Comparison of ENCODE assay signal across 15 cellular contexts in the genomic region with DNA sequence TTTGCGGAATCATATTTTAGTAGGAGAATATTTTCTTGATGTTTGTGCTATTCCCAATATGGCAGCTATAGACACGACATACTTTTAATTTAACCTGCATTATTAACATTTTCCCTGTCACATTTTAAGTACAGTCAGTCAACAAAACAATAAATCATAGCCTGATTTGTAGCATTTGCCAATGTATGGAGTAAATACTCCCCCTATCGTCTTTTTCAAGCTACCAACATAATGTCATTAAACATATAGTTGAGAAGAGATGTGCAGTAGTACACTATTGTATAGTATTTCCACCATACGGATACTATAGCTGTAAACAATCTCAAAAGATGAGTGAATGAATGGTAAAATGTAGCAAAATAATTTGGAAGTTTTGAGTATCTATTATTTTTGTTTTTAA.
A peak's percentile ranks its signal among the peaks of the same experiment; 100 is the strongest.
DNase-seq lines count a peak whose midpoint lies in the region; ATAC-seq, FAIRE-seq and TF ChIP-seq lines count a peak whose summit lies in the region.
"Had no signal": no experiment of that assay in that cellular context is flagged by ENCODE, and none has a peak within 500 bp of the region (broad histone marks: within the 10 kb centered on the region; RNA-seq: fewer than 3 reads in every experiment).

No MANE protein-coding gene starts in this region.

- no peaks in the 10 kb centered on the region for H3K36me3 ChIP-seq in kidney (ENCODE audit: control insufficient read depth in 1 of 2, insufficient read depth in 2 of 2, low read length in 2 of 2)

- H3K27ac ChIP-seq in RWPE1 (no peak overlapping the region), kidney (ENCODE audit: low read depth in 2 of 2, low read length in 2 of 2) (no peak overlapping the region)

- peak; percentile 0 for DNase-seq in NCI-H82 (lab: John Stamatoyannopoulos, UW)
- DNase-seq in NCI-H82 treated with DMSO at 0.1 percent for 48 hours (lab: John Stamatoyannopoulos, UW; ENCODE audit: unreplicated experiment) = no peak
- DNase-seq in RWPE1 (ENCODE audit: low spot score) = peak; percentile 0
- DNase-seq in kidney = no peak
- DNase-seq in activated CD4-positive, alpha-beta memory T cell treated with anti-CD3 and anti-CD28 coated beads, Interleukin-2, amount 10 ng/mL, durations not matched to agents 7 days and 5 days = no peak
- no peak for DNase-seq in cerebellar nuclear complex (lab: John Stamatoyannopoulos, UW)
- DNase-seq: activated CD8-positive, alpha-beta memory T cell treated with anti-CD3 and anti-CD28 coated beads, Interleukin-2, amount 50 U/mL, for 4 hours; aorta; CD4-positive, CD25-positive, alpha-beta regulatory T cell; cortex of kidney; NCI-H1694 had no signal

- intact Hi-C loops in kidney (cut with DNase I) = no loop called here

- no peak overlapping the region for H3K4me3 Mint-ChIP-seq in activated CD4-positive, alpha-beta memory T cell treated with anti-CD3 and anti-CD28 coated beads, Interleukin-2, amount 10 ng/mL, durations not matched to agents 7 days and 5 days
- H3K4me3 Mint-ChIP-seq: CD4-positive, CD25-positive, alpha-beta regulatory T cell had no signal

- H3K9ac ChIP-seq in kidney (ENCODE audit: low read length in 2 of 2) = no peak overlapping the region

- H3K36me3 Mint-ChIP-seq in activated CD4-positive, alpha-beta memory T cell treated with anti-CD3 and anti-CD28 coated beads, Interleukin-2, amount 10 ng/mL, durations not matched to agents 7 days and 5 days (ENCODE audit: low read depth) = no peaks in the 10 kb centered on the region
- H3K36me3 Mint-ChIP-seq: CD4-positive, CD25-positive, alpha-beta regulatory T cell had no signal

- peaks cover 3% of the 10 kb centered on the region for H3K9me3 Mint-ChIP-seq in activated CD4-positive, alpha-beta memory T cell treated with anti-CD3 and anti-CD28 coated beads, Interleukin-2, amount 10 ng/mL, durations not matched to agents 7 days and 5 days

- no peak overlapping the region for H3K4me3 ChIP-seq in kidney (ENCODE audit: low read length in 2 of 2)

- peak; percentile 57 for FAIRE-seq in kidney (lab: Jason Lieb, UNC)

- H3K4me1 ChIP-seq in kidney (ENCODE audit: control insufficient read depth in 1 of 2, insufficient read depth in 1 of 2, low read depth in 1 of 2, low read length in 2 of 2) = no peaks in the 10 kb centered on the region

- H3K9me3 ChIP-seq in kidney (ENCODE audit: control insufficient read depth in 1 of 2, low read length in 2 of 2) = no peaks in the 10 kb centered on the region

- POLR2A ChIA-PET in RWPE1 (lab: Yijun Ruan, JAX; ENCODE audit: low non-redundant PET) = no interaction called here
- POLR2A ChIA-PET in activated CD4-positive, alpha-beta memory T cell treated with anti-CD3 and anti-CD28 coated beads, Interleukin-2, amount 10 ng/mL, durations not matched to agents 7 days and 5 days (lab: Charles Lee) = no interaction called here

- ATAC-seq in HG02870 (IDR thresholded peaks at IDR 0.05; ENCODE audit: unreplicated experiment) (peak; percentile 75), HG03196 (IDR thresholded peaks at IDR 0.05; ENCODE audit: unreplicated experiment) (no peak)
- ATAC-seq: left lobe of liver, sciatic nerve had no signal

- CTCF ChIA-PET in RWPE1 (lab: Yijun Ruan, JAX) = interaction anchor here (0.6 to 1.3 kb wide), 3 partner anchors 8 to 685 kb away, joined by 5 to 8 read pairs (median 6); no protein-coding TSS in a partner anchor
- CTCF ChIA-PET in activated CD4-positive, alpha-beta memory T cell treated with anti-CD3 and anti-CD28 coated beads, Interleukin-2, amount 10 ng/mL, durations not matched to agents 7 days and 5 days (lab: Charles Lee) = no interaction called here

- H3K27ac Mint-ChIP-seq in activated CD4-positive, alpha-beta memory T cell treated with anti-CD3 and anti-CD28 coated beads, Interleukin-2, amount 10 ng/mL, durations not matched to agents 7 days and 5 days = no peak overlapping the region
- H3K27ac Mint-ChIP-seq: CD4-positive, CD25-positive, alpha-beta regulatory T cell had no signal

- no peaks in the 10 kb centered on the region for H3K4me1 Mint-ChIP-seq in activated CD4-positive, alpha-beta memory T cell treated with anti-CD3 and anti-CD28 coated beads, Interleukin-2, amount 10 ng/mL, durations not matched to agents 7 days and 5 days
- H3K4me1 Mint-ChIP-seq: CD4-positive, CD25-positive, alpha-beta regulatory T cell had no signal

- H3K27me3 Mint-ChIP-seq in activated CD4-positive, alpha-beta memory T cell treated with anti-CD3 and anti-CD28 coated beads, Interleukin-2, amount 10 ng/mL, durations not matched to agents 7 days and 5 days = no peaks in the 10 kb centered on the region
- H3K27me3 Mint-ChIP-seq: CD4-positive, CD25-positive, alpha-beta regulatory T cell had no signal

- TF ChIP-seq CTCF in RWPE1 (conservative IDR thresholded peaks at IDR 0.05; ENCODE audit: low read depth) = no peak
- TF ChIP-seq CTCF in kidney (IDR thresholded peaks at IDR 0.05; ENCODE audit: borderline replicate concordance, extremely low read depth, insufficient read depth) = no peak

Comparison
In these comparisons a context has a peak if more than half of its experiments do, and no peak if none do; other contexts are left out.
1. DNase-seq: peak in NCI-H82 (single experiment) and RWPE1 (single experiment); none in NCI-H82 treated with DMSO at 0.1 percent for 48 hours (single experiment), kidney (single experiment), activated CD4-positive, alpha-beta memory T cell treated with anti-CD3 and anti-CD28 coated beads, Interleukin-2, amount 10 ng/mL, durations not matched to agents 7 days and 5 days (single experiment) and cerebellar nuclear complex (0 of 2).